In the genomic region with DNA sequence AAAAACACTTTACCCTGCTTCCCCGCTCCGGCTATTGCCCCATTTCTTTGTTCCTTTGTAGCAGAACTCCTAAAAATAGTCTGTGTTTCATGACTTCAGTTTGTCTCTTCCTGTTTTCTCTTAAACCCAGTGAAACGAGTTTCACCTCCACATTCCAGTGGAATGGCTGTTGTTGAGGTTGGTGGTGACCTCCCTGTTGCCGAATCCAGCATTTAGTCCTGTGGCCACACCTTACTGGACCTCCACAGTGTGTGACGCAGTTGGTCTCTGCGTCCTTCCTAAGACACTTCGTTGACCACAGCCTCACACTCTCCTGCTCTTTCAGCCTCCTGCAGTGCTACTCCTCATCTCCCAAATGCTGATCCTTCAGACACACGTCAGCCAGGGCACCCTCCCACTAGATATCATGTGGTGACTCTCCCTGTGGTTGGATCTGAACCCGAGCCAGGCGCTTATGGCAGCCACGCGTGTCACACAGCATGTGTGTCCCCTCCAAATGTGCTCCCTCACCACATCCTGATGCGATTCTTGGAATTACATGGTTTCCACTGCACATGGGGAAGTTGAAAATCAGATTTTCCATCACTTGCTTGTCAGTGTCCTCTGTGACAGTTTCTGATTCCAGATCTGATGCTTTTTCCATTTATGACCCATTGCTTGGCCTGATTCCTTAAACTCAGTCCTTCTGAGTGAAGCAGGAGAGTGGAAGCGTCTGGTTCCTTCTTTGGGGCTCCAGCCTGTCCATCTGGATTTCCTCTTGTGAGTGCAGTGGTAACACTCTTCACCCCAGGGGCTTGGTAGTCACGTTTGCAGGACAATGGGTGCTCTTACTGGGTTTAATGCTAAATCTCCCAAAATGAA, we compare ENCODE assay signal across 1 cellular context.
TF ChIP-seq lines count a peak whose summit lies in the region.

No MANE protein-coding gene starts in this region.

TF ChIP-seq in K562, 482 proteins besides CTCF, POLR2A, EP300 and RAD21 (continued from another document and continues in another):
- TF ChIP-seq, protein P1, sequence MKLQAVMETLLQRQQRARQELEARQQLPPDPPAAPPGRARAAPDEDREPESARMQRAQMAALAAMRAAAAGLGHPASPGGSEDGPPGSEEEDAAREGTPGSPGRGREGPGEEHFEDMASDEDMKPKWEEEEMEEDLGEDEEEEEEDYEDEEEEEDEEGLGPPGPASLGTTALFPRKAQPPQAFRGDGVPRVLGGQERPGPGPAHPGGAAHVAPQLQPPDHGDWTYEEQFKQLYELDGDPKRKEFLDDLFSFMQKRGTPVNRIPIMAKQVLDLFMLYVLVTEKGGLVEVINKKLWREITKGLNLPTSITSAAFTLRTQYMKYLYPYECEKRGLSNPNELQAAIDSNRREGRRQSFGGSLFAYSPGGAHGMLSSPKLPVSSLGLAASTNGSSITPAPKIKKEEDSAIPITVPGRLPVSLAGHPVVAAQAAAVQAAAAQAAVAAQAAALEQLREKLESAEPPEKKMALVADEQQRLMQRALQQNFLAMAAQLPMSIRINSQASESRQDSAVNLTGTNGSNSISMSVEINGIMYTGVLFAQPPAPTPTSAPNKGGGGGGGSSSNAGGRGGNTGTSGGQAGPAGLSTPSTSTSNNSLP (IDR thresholded peaks at IDR 0.05; ENCODE audit: borderline replicate concordance, low read depth, low read length), result no peak
- no peak for TF ChIP-seq ZNF174 (CRISPR knock-in tag; IDR thresholded peaks at IDR 0.05)
- no peak for TF ChIP-seq CHD4 (IDR thresholded peaks at IDR 0.05; ENCODE audit: insufficient read depth, insufficient replicate concordance, low read depth, low read length, poor library complexity, severe bottlenecking)
- no peak; the same call in none of the 2 replicates for TF ChIP-seq RNF2 (IDR thresholded peaks at IDR 0.05)
- no peak; the same call in 1 of the 2 replicates for TF ChIP-seq ZNF263 (CRISPR knock-in tag; IDR thresholded peaks at IDR 0.05; ENCODE audit: borderline replicate concordance)
- TF ChIP-seq, protein P2, sequence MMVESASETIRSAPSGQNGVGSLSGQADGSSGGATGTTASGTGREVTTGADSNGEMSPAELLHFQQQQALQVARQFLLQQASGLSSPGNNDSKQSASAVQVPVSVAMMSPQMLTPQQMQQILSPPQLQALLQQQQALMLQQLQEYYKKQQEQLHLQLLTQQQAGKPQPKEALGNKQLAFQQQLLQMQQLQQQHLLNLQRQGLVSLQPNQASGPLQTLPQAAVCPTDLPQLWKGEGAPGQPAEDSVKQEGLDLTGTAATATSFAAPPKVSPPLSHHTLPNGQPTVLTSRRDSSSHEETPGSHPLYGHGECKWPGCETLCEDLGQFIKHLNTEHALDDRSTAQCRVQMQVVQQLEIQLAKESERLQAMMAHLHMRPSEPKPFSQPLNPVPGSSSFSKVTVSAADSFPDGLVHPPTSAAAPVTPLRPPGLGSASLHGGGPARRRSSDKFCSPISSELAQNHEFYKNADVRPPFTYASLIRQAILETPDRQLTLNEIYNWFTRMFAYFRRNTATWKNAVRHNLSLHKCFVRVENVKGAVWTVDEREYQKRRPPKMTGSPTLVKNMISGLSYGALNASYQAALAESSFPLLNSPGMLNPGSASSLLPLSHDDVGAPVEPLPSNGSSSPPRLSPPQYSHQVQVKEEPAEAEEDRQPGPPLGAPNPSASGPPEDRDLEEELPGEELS (CRISPR knock-in tag; IDR thresholded peaks at IDR 0.05; ENCODE audit: borderline replicate concordance), result peak; percentile 18; the same call in 1 of the 2 replicates
- no peak for TF ChIP-seq ZNF24 (IDR thresholded peaks at IDR 0.05)
- no peak for TF ChIP-seq CAMTA2 (CRISPR knock-in tag; conservative IDR thresholded peaks at IDR 0.05)
- TF ChIP-seq, protein P3, sequence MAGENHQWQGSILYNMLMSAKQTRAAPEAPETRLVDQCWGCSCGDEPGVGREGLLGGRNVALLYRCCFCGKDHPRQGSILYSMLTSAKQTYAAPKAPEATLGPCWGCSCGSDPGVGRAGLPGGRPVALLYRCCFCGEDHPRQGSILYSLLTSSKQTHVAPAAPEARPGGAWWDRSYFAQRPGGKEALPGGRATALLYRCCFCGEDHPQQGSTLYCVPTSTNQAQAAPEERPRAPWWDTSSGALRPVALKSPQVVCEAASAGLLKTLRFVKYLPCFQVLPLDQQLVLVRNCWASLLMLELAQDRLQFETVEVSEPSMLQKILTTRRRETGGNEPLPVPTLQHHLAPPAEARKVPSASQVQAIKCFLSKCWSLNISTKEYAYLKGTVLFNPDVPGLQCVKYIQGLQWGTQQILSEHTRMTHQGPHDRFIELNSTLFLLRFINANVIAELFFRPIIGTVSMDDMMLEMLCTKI (IDR thresholded peaks at IDR 0.05; ENCODE audit: partially characterized antibody), result no peak
- no peak for TF ChIP-seq C11orf30 (IDR thresholded peaks at IDR 0.05; ENCODE audit: low read depth)
- TF ChIP-seq, protein P4, sequence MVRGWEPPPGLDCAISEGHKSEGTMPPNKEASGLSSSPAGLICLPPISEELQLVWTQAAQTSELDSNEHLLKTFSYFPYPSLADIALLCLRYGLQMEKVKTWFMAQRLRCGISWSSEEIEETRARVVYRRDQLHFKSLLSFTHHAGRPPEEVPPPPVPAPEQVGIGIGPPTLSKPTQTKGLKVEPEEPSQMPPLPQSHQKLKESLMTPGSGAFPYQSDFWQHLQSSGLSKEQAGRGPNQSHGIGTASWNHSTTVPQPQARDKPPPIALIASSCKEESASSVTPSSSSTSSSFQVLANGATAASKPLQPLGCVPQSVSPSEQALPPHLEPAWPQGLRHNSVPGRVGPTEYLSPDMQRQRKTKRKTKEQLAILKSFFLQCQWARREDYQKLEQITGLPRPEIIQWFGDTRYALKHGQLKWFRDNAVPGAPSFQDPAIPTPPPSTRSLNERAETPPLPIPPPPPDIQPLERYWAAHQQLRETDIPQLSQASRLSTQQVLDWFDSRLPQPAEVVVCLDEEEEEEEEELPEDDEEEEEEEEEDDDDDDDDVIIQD (CRISPR knock-in tag; IDR thresholded peaks at IDR 0.05), result no peak
- no peak for TF ChIP-seq MIER1 (IDR thresholded peaks at IDR 0.05; ENCODE audit: low read depth)
- no peak for TF ChIP-seq ZNF699 (CRISPR knock-in tag; IDR thresholded peaks at IDR 0.05; ENCODE audit: insufficient replicate concordance)
- TF ChIP-seq KLF10 (CRISPR knock-in tag; IDR thresholded peaks at IDR 0.05), result no peak
- TF ChIP-seq SPI1 (IDR thresholded peaks at IDR 0.05; ENCODE audit: borderline replicate concordance, low read depth, low read length), result peak; percentile 35; the same call in 1 of the 2 replicates
- TF ChIP-seq POLR2G (IDR thresholded peaks at IDR 0.05; ENCODE audit: low read depth, low read length), result no peak
- TF ChIP-seq ELF1 (tag; IDR thresholded peaks at IDR 0.05), result no peak
- no peak for TF ChIP-seq SNRNP70 (optimal IDR thresholded peaks at IDR 0.05; ENCODE audit: low read depth, low read length)
- TF ChIP-seq ZNF77 (CRISPR knock-in tag; IDR thresholded peaks at IDR 0.05), result no peak
- no peak for TF ChIP-seq DACH1 (IDR thresholded peaks at IDR 0.05; ENCODE audit: partially characterized antibody)
- TF ChIP-seq, protein P5, sequence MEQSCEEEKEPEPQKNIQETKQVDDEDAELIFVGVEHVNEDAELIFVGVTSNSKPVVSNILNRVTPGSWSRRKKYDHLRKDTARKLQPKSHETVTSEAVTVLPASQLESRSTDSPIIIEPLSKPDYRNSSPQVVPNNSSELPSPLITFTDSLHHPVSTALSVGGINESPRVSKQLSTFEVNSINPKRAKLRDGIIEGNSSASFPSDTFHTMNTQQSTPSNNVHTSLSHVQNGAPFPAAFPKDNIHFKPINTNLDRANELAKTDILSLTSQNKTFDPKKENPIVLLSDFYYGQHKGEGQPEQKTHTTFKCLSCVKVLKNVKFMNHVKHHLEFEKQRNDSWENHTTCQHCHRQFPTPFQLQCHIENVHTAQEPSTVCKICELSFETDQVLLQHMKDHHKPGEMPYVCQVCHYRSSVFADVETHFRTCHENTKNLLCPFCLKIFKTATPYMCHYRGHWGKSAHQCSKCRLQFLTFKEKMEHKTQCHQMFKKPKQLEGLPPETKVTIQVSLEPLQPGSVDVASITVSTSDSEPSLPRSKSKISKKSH (CRISPR knock-in tag; IDR thresholded peaks at IDR 0.05), result no peak
- no peak for TF ChIP-seq MTA2 (IDR thresholded peaks at IDR 0.05; ENCODE audit: low read depth)
- TF ChIP-seq PTRF (tag; IDR thresholded peaks at IDR 0.05), result no peak
- TF ChIP-seq, protein P6, sequence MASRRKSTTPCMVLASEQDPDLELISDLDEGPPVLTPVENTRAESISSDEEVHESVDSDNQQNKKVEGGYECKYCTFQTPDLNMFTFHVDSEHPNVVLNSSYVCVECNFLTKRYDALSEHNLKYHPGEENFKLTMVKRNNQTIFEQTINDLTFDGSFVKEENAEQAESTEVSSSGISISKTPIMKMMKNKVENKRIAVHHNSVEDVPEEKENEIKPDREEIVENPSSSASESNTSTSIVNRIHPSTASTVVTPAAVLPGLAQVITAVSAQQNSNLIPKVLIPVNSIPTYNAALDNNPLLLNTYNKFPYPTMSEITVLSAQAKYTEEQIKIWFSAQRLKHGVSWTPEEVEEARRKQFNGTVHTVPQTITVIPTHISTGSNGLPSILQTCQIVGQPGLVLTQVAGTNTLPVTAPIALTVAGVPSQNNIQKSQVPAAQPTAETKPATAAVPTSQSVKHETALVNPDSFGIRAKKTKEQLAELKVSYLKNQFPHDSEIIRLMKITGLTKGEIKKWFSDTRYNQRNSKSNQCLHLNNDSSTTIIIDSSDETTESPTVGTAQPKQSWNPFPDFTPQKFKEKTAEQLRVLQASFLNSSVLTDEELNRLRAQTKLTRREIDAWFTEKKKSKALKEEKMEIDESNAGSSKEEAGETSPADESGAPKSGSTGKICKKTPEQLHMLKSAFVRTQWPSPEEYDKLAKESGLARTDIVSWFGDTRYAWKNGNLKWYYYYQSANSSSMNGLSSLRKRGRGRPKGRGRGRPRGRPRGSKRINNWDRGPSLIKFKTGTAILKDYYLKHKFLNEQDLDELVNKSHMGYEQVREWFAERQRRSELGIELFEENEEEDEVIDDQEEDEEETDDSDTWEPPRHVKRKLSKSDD (conservative IDR thresholded peaks at IDR 0.05; ENCODE audit: low read length), result no peak
- TF ChIP-seq BMI1 (IDR thresholded peaks at IDR 0.05; ENCODE audit: low read length), result no peak
- no peak for TF ChIP-seq TAF1 (IDR thresholded peaks at IDR 0.05; ENCODE audit: control insufficient read depth, extremely low read depth, insufficient read depth, low read length, severe bottlenecking)
- no peak for TF ChIP-seq PHF20 (IDR thresholded peaks at IDR 0.05; ENCODE audit: partially characterized antibody)
- no peak for TF ChIP-seq KDM2B (CRISPR knock-in tag; IDR thresholded peaks at IDR 0.05)
- TF ChIP-seq, protein P7, sequence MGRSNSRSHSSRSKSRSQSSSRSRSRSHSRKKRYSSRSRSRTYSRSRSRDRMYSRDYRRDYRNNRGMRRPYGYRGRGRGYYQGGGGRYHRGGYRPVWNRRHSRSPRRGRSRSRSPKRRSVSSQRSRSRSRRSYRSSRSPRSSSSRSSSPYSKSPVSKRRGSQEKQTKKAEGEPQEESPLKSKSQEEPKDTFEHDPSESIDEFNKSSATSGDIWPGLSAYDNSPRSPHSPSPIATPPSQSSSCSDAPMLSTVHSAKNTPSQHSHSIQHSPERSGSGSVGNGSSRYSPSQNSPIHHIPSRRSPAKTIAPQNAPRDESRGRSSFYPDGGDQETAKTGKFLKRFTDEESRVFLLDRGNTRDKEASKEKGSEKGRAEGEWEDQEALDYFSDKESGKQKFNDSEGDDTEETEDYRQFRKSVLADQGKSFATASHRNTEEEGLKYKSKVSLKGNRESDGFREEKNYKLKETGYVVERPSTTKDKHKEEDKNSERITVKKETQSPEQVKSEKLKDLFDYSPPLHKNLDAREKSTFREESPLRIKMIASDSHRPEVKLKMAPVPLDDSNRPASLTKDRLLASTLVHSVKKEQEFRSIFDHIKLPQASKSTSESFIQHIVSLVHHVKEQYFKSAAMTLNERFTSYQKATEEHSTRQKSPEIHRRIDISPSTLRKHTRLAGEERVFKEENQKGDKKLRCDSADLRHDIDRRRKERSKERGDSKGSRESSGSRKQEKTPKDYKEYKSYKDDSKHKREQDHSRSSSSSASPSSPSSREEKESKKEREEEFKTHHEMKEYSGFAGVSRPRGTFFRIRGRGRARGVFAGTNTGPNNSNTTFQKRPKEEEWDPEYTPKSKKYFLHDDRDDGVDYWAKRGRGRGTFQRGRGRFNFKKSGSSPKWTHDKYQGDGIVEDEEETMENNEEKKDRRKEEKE (IDR thresholded peaks at IDR 0.05; ENCODE audit: borderline replicate concordance in 1 of 2, control insufficient read depth in 1 of 2, low read depth in 2 of 2, low read length in 1 of 2), result no peak
- TF ChIP-seq, protein P8, sequence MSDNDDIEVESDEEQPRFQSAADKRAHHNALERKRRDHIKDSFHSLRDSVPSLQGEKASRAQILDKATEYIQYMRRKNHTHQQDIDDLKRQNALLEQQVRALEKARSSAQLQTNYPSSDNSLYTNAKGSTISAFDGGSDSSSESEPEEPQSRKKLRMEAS (CRISPR knock-in tag; IDR thresholded peaks at IDR 0.05), result peak; percentile 93
- TF ChIP-seq, protein P9, sequence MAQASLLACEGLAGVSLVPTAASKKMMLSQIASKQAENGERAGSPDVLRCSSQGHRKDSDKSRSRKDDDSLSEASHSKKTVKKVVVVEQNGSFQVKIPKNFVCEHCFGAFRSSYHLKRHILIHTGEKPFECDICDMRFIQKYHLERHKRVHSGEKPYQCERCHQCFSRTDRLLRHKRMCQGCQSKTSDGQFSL (CRISPR knock-in tag; IDR thresholded peaks at IDR 0.05), result no peak; the same call in 1 of the 2 replicates
- TF ChIP-seq, protein P9 (tag; IDR thresholded peaks at IDR 0.05), result 0 out of 4 replicates have a peak, but pooled peaks of 1 of the 2 experiments have one; percentile 51
- TF ChIP-seq LEF1 (IDR thresholded peaks at IDR 0.05), result 0 out of 2 replicates have a peak, but pooled peaks have one; percentile 13
- TF ChIP-seq ZNF780A (CRISPR knock-in tag; IDR thresholded peaks at IDR 0.05), result no peak
- no peak for TF ChIP-seq NR2C2 (CRISPR knock-in tag; IDR thresholded peaks at IDR 0.05)
- TF ChIP-seq NR2C2 (tag; IDR thresholded peaks at IDR 0.05), result peak; percentile 59
- TF ChIP-seq, protein P10, sequence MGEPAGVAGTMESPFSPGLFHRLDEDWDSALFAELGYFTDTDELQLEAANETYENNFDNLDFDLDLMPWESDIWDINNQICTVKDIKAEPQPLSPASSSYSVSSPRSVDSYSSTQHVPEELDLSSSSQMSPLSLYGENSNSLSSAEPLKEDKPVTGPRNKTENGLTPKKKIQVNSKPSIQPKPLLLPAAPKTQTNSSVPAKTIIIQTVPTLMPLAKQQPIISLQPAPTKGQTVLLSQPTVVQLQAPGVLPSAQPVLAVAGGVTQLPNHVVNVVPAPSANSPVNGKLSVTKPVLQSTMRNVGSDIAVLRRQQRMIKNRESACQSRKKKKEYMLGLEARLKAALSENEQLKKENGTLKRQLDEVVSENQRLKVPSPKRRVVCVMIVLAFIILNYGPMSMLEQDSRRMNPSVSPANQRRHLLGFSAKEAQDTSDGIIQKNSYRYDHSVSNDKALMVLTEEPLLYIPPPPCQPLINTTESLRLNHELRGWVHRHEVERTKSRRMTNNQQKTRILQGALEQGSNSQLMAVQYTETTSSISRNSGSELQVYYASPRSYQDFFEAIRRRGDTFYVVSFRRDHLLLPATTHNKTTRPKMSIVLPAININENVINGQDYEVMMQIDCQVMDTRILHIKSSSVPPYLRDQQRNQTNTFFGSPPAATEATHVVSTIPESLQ (CRISPR knock-in tag; IDR thresholded peaks at IDR 0.05), result peak; percentile 91
- TF ChIP-seq MED1 (CRISPR knock-in tag; IDR thresholded peaks at IDR 0.05; ENCODE audit: borderline replicate concordance), result no peak
- TF ChIP-seq PYGO2 (tag; IDR thresholded peaks at IDR 0.05), result no peak
- no peak for TF ChIP-seq BRCA1 (IDR thresholded peaks at IDR 0.05)
- TF ChIP-seq BRCA1 (CRISPR knock-in tag; IDR thresholded peaks at IDR 0.05), result no peak
- TF ChIP-seq CBX8 (IDR thresholded peaks at IDR 0.05; ENCODE audit: borderline replicate concordance, extremely low read depth, low read depth, low read length, poor library complexity, severe bottlenecking), result no peak
- no peak for TF ChIP-seq ZNF143 (CRISPR knock-in tag; IDR thresholded peaks at IDR 0.05)
